Comparison of ENCODE assay signal across 1 cellular context in the genomic region with DNA sequence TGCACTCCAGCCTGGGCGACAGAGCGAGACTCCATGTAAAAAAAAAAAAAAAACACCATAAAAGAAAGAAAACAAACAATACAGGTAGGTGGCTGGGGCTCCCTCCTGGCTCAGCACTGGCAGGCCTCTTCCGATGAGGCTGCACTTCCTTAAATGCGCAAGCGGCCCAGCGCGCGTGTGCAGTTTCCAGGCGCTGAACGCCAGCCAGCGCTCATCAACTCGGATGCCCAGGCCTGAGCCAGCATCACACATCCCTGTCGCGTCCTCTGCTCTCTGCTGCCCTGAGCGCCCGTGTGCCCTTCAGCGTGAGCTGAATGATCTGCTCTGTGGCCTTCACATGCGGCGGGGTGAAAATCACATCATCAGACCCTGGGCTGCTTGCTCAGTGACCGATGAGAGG.
TF ChIP-seq lines count a peak whose summit lies in the region.

No MANE protein-coding gene starts in this region.

TF ChIP-seq in WTC11, 78 proteins besides CTCF, POLR2A, EP300 and RAD21 (continued from another document):
- TF ChIP-seq, protein P1, sequence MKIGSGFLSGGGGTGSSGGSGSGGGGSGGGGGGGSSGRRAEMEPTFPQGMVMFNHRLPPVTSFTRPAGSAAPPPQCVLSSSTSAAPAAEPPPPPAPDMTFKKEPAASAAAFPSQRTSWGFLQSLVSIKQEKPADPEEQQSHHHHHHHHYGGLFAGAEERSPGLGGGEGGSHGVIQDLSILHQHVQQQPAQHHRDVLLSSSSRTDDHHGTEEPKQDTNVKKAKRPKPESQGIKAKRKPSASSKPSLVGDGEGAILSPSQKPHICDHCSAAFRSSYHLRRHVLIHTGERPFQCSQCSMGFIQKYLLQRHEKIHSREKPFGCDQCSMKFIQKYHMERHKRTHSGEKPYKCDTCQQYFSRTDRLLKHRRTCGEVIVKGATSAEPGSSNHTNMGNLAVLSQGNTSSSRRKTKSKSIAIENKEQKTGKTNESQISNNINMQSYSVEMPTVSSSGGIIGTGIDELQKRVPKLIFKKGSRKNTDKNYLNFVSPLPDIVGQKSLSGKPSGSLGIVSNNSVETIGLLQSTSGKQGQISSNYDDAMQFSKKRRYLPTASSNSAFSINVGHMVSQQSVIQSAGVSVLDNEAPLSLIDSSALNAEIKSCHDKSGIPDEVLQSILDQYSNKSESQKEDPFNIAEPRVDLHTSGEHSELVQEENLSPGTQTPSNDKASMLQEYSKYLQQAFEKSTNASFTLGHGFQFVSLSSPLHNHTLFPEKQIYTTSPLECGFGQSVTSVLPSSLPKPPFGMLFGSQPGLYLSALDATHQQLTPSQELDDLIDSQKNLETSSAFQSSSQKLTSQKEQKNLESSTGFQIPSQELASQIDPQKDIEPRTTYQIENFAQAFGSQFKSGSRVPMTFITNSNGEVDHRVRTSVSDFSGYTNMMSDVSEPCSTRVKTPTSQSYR (CRISPR knock-in tag; IDR thresholded peaks at IDR 0.05), result no peak
- no peak for TF ChIP-seq CREM (CRISPR knock-in tag; IDR thresholded peaks at IDR 0.05)
